Comparison of ENCODE assay signal across 26 cellular contexts in genomic region chr10:1120761-1121160, GRCh38.
A peak's percentile ranks its signal among the peaks of the same experiment; 100 is the strongest.
DNase-seq lines count a peak whose midpoint lies in the region; ATAC-seq and TF ChIP-seq lines count a peak whose summit lies in the region.
"Had no signal": no experiment of that assay in that cellular context is flagged by ENCODE, and none has a peak within 500 bp of the region (broad histone marks: within the 10 kb centered on the region; RNA-seq: fewer than 3 reads in every experiment).

No MANE protein-coding gene starts in this region.

- H3F3A ChIP-seq in neural progenitor cell (ENCODE audit: low read depth): no peaks in the 10 kb centered on the region

- no peak overlapping the region for H3K4me2 ChIP-seq in neural progenitor cell
- H3K4me2 ChIP-seq: hepatocyte had no signal

- H3K27me3 ChIP-seq in neural progenitor cell: no peaks in the 10 kb centered on the region
- no peaks in the 10 kb centered on the region for H3K27me3 ChIP-seq in vagina
- H3K27me3 ChIP-seq: foreskin keratinocyte, hepatocyte, stomach had no signal

- no peaks in the 10 kb centered on the region for H3K9me3 ChIP-seq in neural progenitor cell (ENCODE audit: low read depth)
- H3K9me3 ChIP-seq in vagina: no peaks in the 10 kb centered on the region
- H3K9me3 ChIP-seq: stomach had no signal

- H3K4me1 ChIP-seq in neural progenitor cell: no peaks in the 10 kb centered on the region
- no peaks in the 10 kb centered on the region for H3K4me1 ChIP-seq in vagina
- H3K4me1 ChIP-seq: foreskin keratinocyte, stomach had no signal

- TF ChIP-seq POLR2A in vagina (IDR thresholded peaks at IDR 0.05): no peak

- no peak overlapping the region for H3K9ac ChIP-seq in neural progenitor cell

- ATAC-seq in HG02571 (IDR thresholded peaks at IDR 0.05; ENCODE audit: unreplicated experiment): no peak
- ATAC-seq: foreskin keratinocyte, Right ventricle myocardium inferior had no signal

- peaks cover 46% of the 10 kb centered on the region for H3K36me3 Mint-ChIP-seq in neural progenitor cell

- intact Hi-C loops in vagina (cut with DNase I): no loop called here

- H2AFZ ChIP-seq in neural progenitor cell (replicated peaks): no peak overlapping the region
- H2AFZ ChIP-seq: hepatocyte had no signal

- H3K4me3 ChIP-seq in coronary artery (no peak overlapping the region), neural progenitor cell (no peak overlapping the region), vagina (no peak overlapping the region)
- H3K4me3 ChIP-seq: hepatocyte, stomach had no signal

- peak; percentile 18 for DNase-seq in activated CD8-positive, alpha-beta memory T cell treated with anti-CD3 and anti-CD28 coated beads, Interleukin-2, amount 50 U/mL, for 48 hours
- DNase-seq in activated CD8-positive, alpha-beta memory T cell treated with anti-CD3 and anti-CD28 coated beads for 24 hours: no peak
- DNase-seq in coronary artery (ENCODE audit: low spot score) (peak; percentile 64), neural progenitor cell (ENCODE audit: low spot score) (no peak), vagina (ENCODE audit: extremely low spot score in 2 of 2) (peak; percentile 49 to 69), DMS153 (lab: John Stamatoyannopoulos, UW) (no peak)
- no peak for DNase-seq in activated CD4-positive, alpha-beta T cell treated with anti-CD3 and anti-CD28 coated beads for 4 hours
- DNase-seq: activated B cell treated with CpG ODN at 0.5 μM for 24 hours; activated CD4-positive, alpha-beta T cell treated with anti-CD3 and anti-CD28 coated beads, Interleukin-2, amount 50 U/mL, for 48 hours; activated naive CD4-positive, alpha-beta T cell treated with Interleukin-2 at 50 U/mL for 16 hours; amniotic stem cell; central memory CD4-positive, alpha-beta T cell; DMS 273 treated with DMSO at 0.1 percent for 48 hours; erythroblast; foreskin keratinocyte; immature natural killer cell; IMR-90; NCI-H1105 treated with DMSO at 0.1 percent for 48 hours; NCI-H69; stomach; T-helper 9 cell; trophoblast cell had no signal

- H3K27ac ChIP-seq in coronary artery (no peak overlapping the region), neural progenitor cell (no peak overlapping the region), vagina (no peak overlapping the region)
- H3K27ac ChIP-seq: foreskin keratinocyte, hepatocyte, HL-60, stomach had no signal

- peaks cover 65% of the 10 kb centered on the region for H3K4me1 Mint-ChIP-seq in neural progenitor cell

- H3K36me3 ChIP-seq in neural progenitor cell (no peaks in the 10 kb centered on the region), vagina (peaks cover 0 to 62% of the 10 kb centered on the region in 2 donors)

- no peaks in the 10 kb centered on the region for H4K20me1 ChIP-seq in neural progenitor cell (ENCODE audit: low read depth)

- TF ChIP-seq CTCF in coronary artery (IDR thresholded peaks at IDR 0.05) (no peak), neural progenitor cell (IDR thresholded peaks at IDR 0.05) (no peak), vagina (IDR thresholded peaks at IDR 0.05) (no peak)

- H3K27me3 Mint-ChIP-seq in neural progenitor cell (ENCODE audit: insufficient read depth, low read depth): peaks cover 7% of the 10 kb centered on the region
- H3K27me3 Mint-ChIP-seq: activated B cell treated with CpG ODN at 0.5 μM for 24 hours had no signal

- peak overlapping the region; percentile 86 for H3K27ac Mint-ChIP-seq in neural progenitor cell
- H3K27ac Mint-ChIP-seq: activated B cell treated with CpG ODN at 0.5 μM for 24 hours had no signal

- no peak overlapping the region for H3K4me3 Mint-ChIP-seq in neural progenitor cell
- H3K4me3 Mint-ChIP-seq: activated B cell treated with CpG ODN at 0.5 μM for 24 hours, immature natural killer cell had no signal

- no peaks in the 10 kb centered on the region for H3K79me2 ChIP-seq in neural progenitor cell (ENCODE audit: low read depth)
- H3K79me2 ChIP-seq: hepatocyte had no signal

- no peaks in the 10 kb centered on the region for H3K9me3 Mint-ChIP-seq in neural progenitor cell
- H3K9me3 Mint-ChIP-seq: activated B cell treated with CpG ODN at 0.5 μM for 24 hours, immature natural killer cell had no signal

Comparison
In these comparisons a context has a peak if more than half of its experiments do, and no peak if none do; other contexts are left out.
1. DNase-seq: peak in activated CD8-positive, alpha-beta memory T cell treated with anti-CD3 and anti-CD28 coated beads, Interleukin-2, amount 50 U/mL, for 48 hours (single experiment), coronary artery (single experiment) and vagina (2 of 2); none in activated CD8-positive, alpha-beta memory T cell treated with anti-CD3 and anti-CD28 coated beads for 24 hours (single experiment), neural progenitor cell (single experiment), activated CD4-positive, alpha-beta T cell treated with anti-CD3 and anti-CD28 coated beads for 4 hours (0 of 2) and DMS153 (single experiment).